ENCODE assay signal across 20 cellular contexts in the genomic region with DNA sequence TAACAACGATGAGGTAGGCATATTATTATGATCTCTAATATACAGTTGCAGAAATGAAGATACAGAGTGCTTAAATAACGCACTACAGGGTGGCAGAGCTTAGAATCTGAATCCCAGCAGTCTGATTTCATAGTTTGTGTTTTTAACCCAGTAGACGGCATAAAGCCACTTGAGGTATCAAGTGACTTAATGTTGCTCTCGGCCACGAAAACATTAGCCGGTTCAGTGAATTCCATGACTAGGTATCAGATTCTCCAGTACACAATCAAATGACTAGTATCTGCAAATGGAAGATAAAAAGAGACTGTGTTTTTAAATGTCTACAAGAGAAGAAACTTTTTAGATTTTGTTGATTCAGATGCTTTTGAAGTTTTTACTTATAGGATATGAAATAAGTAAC.
"Had no signal": no experiment of that assay in that cellular context is flagged by ENCODE, and none has a peak within 500 bp of the region (broad histone marks: within the 10 kb centered on the region; RNA-seq: fewer than 3 reads in every experiment).

No MANE protein-coding gene starts in this region.

- H3K4me3 Mint-ChIP-seq: activated naive CD8-positive, alpha-beta T cell treated with anti-CD3 and anti-CD28 coated beads, Interleukin-2, amount 50 U/mL, for 24 hours; activated T-helper 17 cell treated with anti-CD3 and anti-CD28 coated beads, Interleukin-2, amount 50 U/mL, for 72 hours; memory B cell; naive thymus-derived CD8-positive, alpha-beta T cell had no signal

- H3K9me3 Mint-ChIP-seq: activated naive CD8-positive, alpha-beta T cell treated with anti-CD3 and anti-CD28 coated beads, Interleukin-2, amount 50 U/mL, for 24 hours; activated T-helper 17 cell treated with anti-CD3 and anti-CD28 coated beads, Interleukin-2, amount 50 U/mL, for 72 hours; memory B cell; naive thymus-derived CD8-positive, alpha-beta T cell had no signal

- H3K4me3 ChIP-seq: ascending aorta, gastroesophageal sphincter, heart right ventricle, skin epidermis, suprapubic skin, upper lobe of left lung had no signal

- H3K4me1 Mint-ChIP-seq: activated naive CD8-positive, alpha-beta T cell treated with anti-CD3 and anti-CD28 coated beads, Interleukin-2, amount 50 U/mL, for 24 hours; activated T-helper 17 cell treated with anti-CD3 and anti-CD28 coated beads, Interleukin-2, amount 50 U/mL, for 72 hours; memory B cell; naive thymus-derived CD8-positive, alpha-beta T cell had no signal

- H3K4me1 ChIP-seq: ascending aorta, gastroesophageal sphincter, heart right ventricle, suprapubic skin, upper lobe of left lung had no signal

- H3K27ac ChIP-seq: ascending aorta, epithelial cell of prostate, gastroesophageal sphincter, heart right ventricle, skin epidermis, suprapubic skin, upper lobe of left lung, VCaP had no signal

- ATAC-seq: activated naive CD8-positive, alpha-beta T cell treated with anti-CD3 and anti-CD28 coated beads, Interleukin-2, amount 50 U/mL, for 24 hours; activated T-helper 17 cell treated with anti-CD3 and anti-CD28 coated beads, Interleukin-2, amount 50 U/mL, for 72 hours; gastroesophageal sphincter; heart right ventricle; left ventricle myocardium superior; naive thymus-derived CD8-positive, alpha-beta T cell; right cardiac atrium had no signal

- H3K27ac Mint-ChIP-seq: activated naive CD8-positive, alpha-beta T cell treated with anti-CD3 and anti-CD28 coated beads, Interleukin-2, amount 50 U/mL, for 24 hours; activated T-helper 17 cell treated with anti-CD3 and anti-CD28 coated beads, Interleukin-2, amount 50 U/mL, for 72 hours; memory B cell had no signal

- H3K9me3 ChIP-seq: ascending aorta, gastroesophageal sphincter, heart right ventricle, suprapubic skin, upper lobe of left lung had no signal

- H3K27me3 ChIP-seq: ascending aorta, gastroesophageal sphincter, heart right ventricle, suprapubic skin, upper lobe of left lung had no signal

- H3K27me3 Mint-ChIP-seq: activated naive CD8-positive, alpha-beta T cell treated with anti-CD3 and anti-CD28 coated beads, Interleukin-2, amount 50 U/mL, for 24 hours; activated T-helper 17 cell treated with anti-CD3 and anti-CD28 coated beads, Interleukin-2, amount 50 U/mL, for 72 hours; memory B cell; naive thymus-derived CD8-positive, alpha-beta T cell had no signal

- DNase-seq: activated CD4-positive, alpha-beta T cell treated with anti-CD3 and anti-CD28 coated beads for 1 hour; activated CD4-positive, alpha-beta T cell treated with anti-CD3 and anti-CD28 coated beads, Interleukin-2, amount 50 U/mL, for 48 hours; activated naive CD4-positive, alpha-beta T cell treated with Interleukin-2 at 50 U/mL for 16 hours; activated naive CD8-positive, alpha-beta T cell treated with anti-CD3 and anti-CD28 coated beads, Interleukin-2, amount 50 U/mL, for 24 hours; heart right ventricle; islet precursor cell; left ventricle myocardium superior; naive thymus-derived CD8-positive, alpha-beta T cell; right cardiac atrium; stimulated activated CD4-positive, alpha-beta T cell treated with anti-CD3 and anti-CD28 coated beads, Interleukin-4, amount 100 ng/mL, for 24 hours; stimulated activated naive CD4-positive, alpha-beta T cell treated with Interleukin-2 at 50 U/mL for 16 hours; upper lobe of left lung had no signal
